15 cellular contexts compared by ENCODE assay signal in the genomic region with DNA sequence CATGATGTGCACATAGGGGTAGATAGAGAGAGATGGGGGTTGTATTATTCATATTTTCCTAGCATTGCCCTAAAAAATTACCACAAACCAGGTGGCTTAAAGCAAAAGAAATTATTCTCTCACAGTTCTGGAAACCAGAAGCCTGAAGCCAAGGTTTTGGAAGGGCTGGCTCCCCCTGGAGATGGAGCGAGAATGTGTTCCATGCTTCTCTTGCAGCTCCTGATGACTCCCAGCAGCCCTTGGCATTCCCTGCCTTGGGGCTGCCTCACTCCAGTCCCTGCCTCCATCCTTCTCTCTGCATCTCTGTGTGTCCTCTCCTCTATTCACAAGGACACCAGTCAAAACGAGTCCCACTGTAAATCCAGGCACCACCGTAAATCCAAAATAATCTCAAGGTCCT.
DNase-seq lines count a peak whose midpoint lies in the region; ATAC-seq and TF ChIP-seq lines count a peak whose summit lies in the region.
"Had no signal": no experiment of that assay in that cellular context is flagged by ENCODE, and none has a peak within 500 bp of the region (broad histone marks: within the 10 kb centered on the region; RNA-seq: fewer than 3 reads in every experiment).

No MANE protein-coding gene starts in this region.

- H3K36me3 ChIP-seq in Caco-2 (ENCODE audit: control insufficient read depth, insufficient read depth, low read length) (no peaks in the 10 kb centered on the region; the same call in 1 of the 2 replicates), HEK293 (ENCODE audit: control insufficient read depth in 2 of 2, insufficient read depth in 1 of 2, low read length in 2 of 2) (no peaks in the 10 kb centered on the region)

- H3K4me3 Mint-ChIP-seq in Caco-2 (ENCODE audit: unreplicated experiment), result no peak overlapping the region

- no peaks in the 10 kb centered on the region for H3K27me3 ChIP-seq in Caco-2 (replicated peaks; ENCODE audit: control insufficient read depth, insufficient read depth, low read length)

- peaks cover 24% of the 10 kb centered on the region for H3K4me1 Mint-ChIP-seq in Caco-2 (ENCODE audit: low read depth, unreplicated experiment)

- peaks cover 52% of the 10 kb centered on the region for H3K36me3 Mint-ChIP-seq in Caco-2 (ENCODE audit: insufficient read depth, unreplicated experiment)

- H3K27ac Mint-ChIP-seq in Caco-2 (ENCODE audit: unreplicated experiment), result peak overlapping the region; percentile 90

- TSS peak; percentile 82 for BruUV-seq in Caco-2 (replicated peaks; lab: Mats Ljungman, UMichigan)

- ATAC-seq in GM19455 (IDR thresholded peaks at IDR 0.05; ENCODE audit: unreplicated experiment), result no peak

- CTCF ChIA-PET in Caco-2 (lab: Charles Lee), result no interaction called here
- CTCF ChIA-PET in HEK293 (lab: Yijun Ruan, JAX), result no interaction called here

- H3K9me3 ChIP-seq in Caco-2 (peaks cover 13% of the 10 kb centered on the region), HEK293 (ENCODE audit: control insufficient read depth, insufficient read depth, low read depth, low read length) (no peaks in the 10 kb centered on the region)

- in situ Hi-C loops in SK-MEL-5 (cut with HindIII; ENCODE audit: low pct_unique_long_range_greater_than_20kb, low sequenced_read_pairs), result no loop called here

- TF ChIP-seq CTCF in Caco-2 (IDR thresholded peaks at IDR 0.05; ENCODE audit: insufficient read depth in 1 of 2, low read depth in 1 of 2, low read length in 1 of 2, severe bottlenecking in 1 of 2, unreplicated experiment in 1 of 2) (no peak), HEK293 (tag by site-specific recombination; IDR thresholded peaks at IDR 0.05) (no peak)

- no peak overlapping the region for H3K27ac ChIP-seq in HEK293 (ENCODE audit: extremely low read depth, low read depth, low read length)

- DNase-seq in Caco-2 (peak; percentile 28 to 50), SK-MEL-5 (ENCODE audit: low read depth, low spot score) (peak; percentile 22), iPS-NIHi11 (ENCODE audit: low spot score) (peak; percentile 37), amygdala (lab: John Stamatoyannopoulos, UW) (no peak), NCI-H526 (lab: John Stamatoyannopoulos, UW) (no peak)
- DNase-seq: AML-193, DMS79, NCI-H1092 treated with DMSO at 0.1 percent for 48 hours, NCI-H1694 treated with DMSO at 0.1 percent for 48 hours, NCI-H2171, NCI-H446 treated with DMSO at 0.1 percent for 48 hours, NCI-H82, SW 1271 had no signal

- POLR2A ChIA-PET in Caco-2 (lab: Charles Lee) (interaction anchor here (1.2 kb wide), 1 partner anchor 49 kb away, joined by 3 read pairs; no protein-coding TSS in a partner anchor), HEK293 (lab: Yijun Ruan, JAX) (no interaction called here)

- peaks cover 20% of the 10 kb centered on the region for H3K9me3 Mint-ChIP-seq in Caco-2 (ENCODE audit: unreplicated experiment)

- no peaks in the 10 kb centered on the region for H3K27me3 Mint-ChIP-seq in Caco-2 (ENCODE audit: insufficient read depth, unreplicated experiment)

- intact Hi-C loops in Caco-2 (cut with micrococcal nuclease; ENCODE audit: unreplicated experiment), result loop anchor here (5.0 kb wide), 2 partner anchors 80 to 155 kb away; partner anchors contain the start of gene CHD2

- H3K4me1 ChIP-seq in Caco-2, result peaks cover 80% of the 10 kb centered on the region
- no peaks in the 10 kb centered on the region for H3K4me1 ChIP-seq in HEK293 (ENCODE audit: control insufficient read depth, insufficient read depth, low read length)

- no peak overlapping the region for H3K4me3 ChIP-seq in Caco-2 (ENCODE audit: low read depth, low read length)
- H3K4me3 ChIP-seq in HEK293 (ENCODE audit: low read depth, low read length), result no peak overlapping the region

TF ChIP-seq in HEK293, 187 proteins besides CTCF, POLR2A, EP300 and RAD21:
- no peak for TF ChIP-seq ZSCAN16 (tag by site-specific recombination; IDR thresholded peaks at IDR 0.05)
- peak; percentile 52; the same call in 1 of the 2 replicates for TF ChIP-seq TRIM28 (IDR thresholded peaks at IDR 0.05; ENCODE audit: borderline replicate concordance, low read length)
TF ChIP-seq in HEK293: peak in this region for 1.

Comparison
In these comparisons a context has a peak if more than half of its experiments do, and no peak if none do; other contexts are left out.
1. DNase-seq: peak in Caco-2 (2 of 2), SK-MEL-5 (single experiment) and iPS-NIHi11 (single experiment); none in amygdala (0 of 56) and NCI-H526 (0 of 2).